ENCODE assay signal across 17 cellular contexts in the genomic region with DNA sequence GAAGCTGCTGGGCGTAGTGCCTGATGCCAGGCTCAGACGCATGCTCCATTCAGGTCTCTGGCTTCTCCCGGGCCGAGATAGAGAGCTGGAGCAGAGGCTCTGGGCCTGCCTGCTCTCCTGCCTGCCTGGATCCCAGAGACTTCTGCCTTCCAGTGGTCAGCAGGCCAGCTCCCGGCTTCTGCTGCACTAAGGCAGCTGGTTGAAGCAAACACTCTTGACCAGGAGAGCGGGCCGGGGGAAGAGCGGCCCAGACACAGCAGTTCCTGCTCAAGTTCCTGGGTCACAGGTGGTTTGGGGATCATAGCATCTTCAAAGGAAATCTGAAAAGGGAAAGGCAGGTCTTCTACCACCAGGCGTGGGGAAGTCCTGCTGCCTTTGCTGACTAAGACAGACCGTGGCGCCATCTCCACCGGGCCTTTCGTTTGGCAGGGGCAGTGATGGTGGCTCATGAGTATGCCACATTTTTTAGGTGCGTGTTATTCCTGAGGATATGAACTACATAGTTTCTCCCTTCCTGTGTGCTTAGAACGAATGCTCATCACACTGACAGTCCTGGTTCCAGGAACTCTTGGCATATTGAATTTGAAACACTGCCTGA. TPM values are rescaled to one million over a fixed set of nuclear protein-coding genes. Genes with fewer than 3 reads are reported as not detected.
DNase-seq lines count a peak whose midpoint lies in the region; ATAC-seq, FAIRE-seq and TF ChIP-seq lines count a peak whose summit lies in the region.
"Had no signal": no experiment of that assay in that cellular context is flagged by ENCODE, and none has a peak within 500 bp of the region (broad histone marks: within the 10 kb centered on the region; RNA-seq: fewer than 3 reads in every experiment).

No MANE protein-coding gene starts in this region.

- no peak overlapping the region for H2AFZ ChIP-seq in K562 (ENCODE audit: low read depth, low read length)
- no peak overlapping the region for H2AFZ ChIP-seq in neuronal stem cell (ENCODE audit: low read length)

- H2BK15ac ChIP-seq in neuronal stem cell (ENCODE audit: low read length): no peak overlapping the region

- no peak overlapping the region for H3K4me3 Mint-ChIP-seq in stimulated activated memory B cell treated with anti-CD40 and anti-IgM and Interleukin-4, amounts not matched to agents 10 μg/mL and 1 μg/mL and 100 μg/mL, for 72 hours
- H3K4me3 Mint-ChIP-seq: CD14-positive monocyte; CD4-positive, alpha-beta memory T cell had no signal

- no peak for TF ChIP-seq RAD21 in K562 (CRISPR knock-in tag; conservative IDR thresholded peaks at IDR 0.05 in 1 of 2, IDR thresholded peaks at IDR 0.05 in 1 of 2)

- no peaks in the 10 kb centered on the region for H3K9me3 ChIP-seq in K562 (replicated peaks; ENCODE audit: control insufficient read depth, insufficient read depth, low read depth, low read length)
- no peaks in the 10 kb centered on the region for H3K9me3 ChIP-seq in neuronal stem cell (replicated peaks in 1 of 2; ENCODE audit: control insufficient read depth in 2 of 2, insufficient read depth in 1 of 2, low read depth in 1 of 2, low read length in 2 of 2)
- no peaks in the 10 kb centered on the region for H3K9me3 ChIP-seq in ovary
- H3K9me3 ChIP-seq: BE2C had no signal

- no peaks in the 10 kb centered on the region; a peak in 1 of 5 replicates for H3K4me1 ChIP-seq in K562 (replicated peaks in 1 of 2; ENCODE audit: control insufficient read depth in 2 of 2, insufficient read depth in 2 of 2, low read length in 2 of 2)
- H3K4me1 ChIP-seq in neuronal stem cell (ENCODE audit: control insufficient read depth in 2 of 2, insufficient read depth in 1 of 2, low read depth in 1 of 2, low read length in 2 of 2): no peaks in the 10 kb centered on the region
- no peaks in the 10 kb centered on the region for H3K4me1 ChIP-seq in ovary (ENCODE audit: insufficient read depth)

- H3K27me3 Mint-ChIP-seq in stimulated activated memory B cell treated with anti-CD40 and anti-IgM and Interleukin-4, amounts not matched to agents 10 μg/mL and 1 μg/mL and 100 μg/mL, for 72 hours: no peaks in the 10 kb centered on the region

- BruUV-seq in K562 (replicated peaks; lab: Mats Ljungman, UMichigan): no TSS peak

- H4K8ac ChIP-seq in neuronal stem cell (ENCODE audit: low read depth, low read length): no peak overlapping the region

- no peak overlapping the region for H2BK120ac ChIP-seq in neuronal stem cell (ENCODE audit: low read depth, low read length)

- WGBS in K562 (ENCODE audit: insufficient coverage, low coverage, missing lambda C conversion rate): 5% methylated on average over 15 of the region's 15 CpGs
- whole genome bisulfite sequencing in neuronal stem cell (ENCODE audit: extremely low coverage in 2 of 2, insufficient read length in 2 of 2, insufficient replicate concordance in 1 of 2), 2 donors: no CpG with 5 or more reads among the region's 15 CpGs
- 86 to 88% (median 88%) methylated on average over 13 to 15 of the region's 15 CpGs for WGBS in ovary, 3 donors

- H3K27me3 ChIP-seq in K562 (ENCODE audit: control insufficient read depth in 2 of 2, insufficient read depth in 2 of 2, low read length in 2 of 2) (peaks cover 22 to 52% of the 10 kb centered on the region in 2 experiments), neuronal stem cell (ENCODE audit: control insufficient read depth in 3 of 3, insufficient read depth in 3 of 3, low read depth in 1 of 3, low read length in 3 of 3) (no peaks in the 10 kb centered on the region), ovary (no peaks in the 10 kb centered on the region)
- H3K27me3 ChIP-seq: BE2C had no signal

- H3K79me1 ChIP-seq in neuronal stem cell (ENCODE audit: low read depth, low read length): no peaks in the 10 kb centered on the region

- peaks cover 11% of the 10 kb centered on the region for H3K4me1 Mint-ChIP-seq in stimulated activated memory B cell treated with anti-CD40 and anti-IgM and Interleukin-4, amounts not matched to agents 10 μg/mL and 1 μg/mL and 100 μg/mL, for 72 hours

- TF ChIP-seq CTCF in K562 (IDR thresholded peaks at IDR 0.05 in 2 of 3, conservative IDR thresholded peaks at IDR 0.05 in 1 of 3; ENCODE audit: insufficient read depth in 2 of 3, low read depth in 1 of 3, low read length in 3 of 3) (no peak), ovary (IDR thresholded peaks at IDR 0.05) (no peak)

- no peak overlapping the region for H3K27ac ChIP-seq in K562 (ENCODE audit: extremely low read depth, low read depth, low read length)
- no peak overlapping the region for H3K27ac ChIP-seq in neuronal stem cell (replicated peaks; ENCODE audit: low read length)
- no peak overlapping the region for H3K27ac ChIP-seq in ovary

- DNase-seq in K562 (ENCODE audit: extremely low read depth in 1 of 4, low spot score in 3 of 4) (no peak), neuronal stem cell (ENCODE audit: low spot score) (no peak), retina (no peak), ovary (no peak)
- DNase-seq in activated CD4-positive, alpha-beta T cell treated with anti-CD3 and anti-CD28 coated beads, Interleukin-2, amount 50 U/mL, for 1 hour: no peak
- DNase-seq: ACHN; BE2C; Calu3; CD4-positive, alpha-beta memory T cell; DMS79 treated with DMSO at 0.1 percent for 48 hours; GF-D8; HCEC 1CT had no signal

- H4K91ac ChIP-seq in neuronal stem cell (ENCODE audit: low read depth, low read length, poor library complexity): no peak overlapping the region

- H3K14ac ChIP-seq in neuronal stem cell (ENCODE audit: low read length): no peak overlapping the region

- CTCF ChIA-PET in K562 (lab: Yijun Ruan, JAX; ENCODE audit: low intra/inter-chr PET ratio): no interaction called here

- in situ Hi-C loops in K562 (cut with MboI): no loop called here

- ATAC-seq in K562: no peak
- ATAC-seq in stimulated activated memory B cell treated with anti-CD40 and anti-IgM and Interleukin-4, amounts not matched to agents 10 μg/mL and 1 μg/mL and 100 μg/mL, for 72 hours: no peak

- H3K23ac ChIP-seq in neuronal stem cell (ENCODE audit: low read depth, low read length, poor library complexity): no peak overlapping the region

- H2AK5ac ChIP-seq in neuronal stem cell (ENCODE audit: low read depth, low read length): peak overlapping the region; percentile 11

- no peak overlapping the region for H3K4ac ChIP-seq in neuronal stem cell (ENCODE audit: low read length)

- no peak overlapping the region for H3K18ac ChIP-seq in neuronal stem cell (ENCODE audit: low read length)

- intact Hi-C loops in K562 (cut with micrococcal nuclease) (no loop called here), ovary (cut with DNase I) (no loop called here)

- H3K36me3 Mint-ChIP-seq in stimulated activated memory B cell treated with anti-CD40 and anti-IgM and Interleukin-4, amounts not matched to agents 10 μg/mL and 1 μg/mL and 100 μg/mL, for 72 hours: no peaks in the 10 kb centered on the region
- H3K36me3 Mint-ChIP-seq: CD14-positive monocyte; CD4-positive, alpha-beta memory T cell had no signal

- H2BK5ac ChIP-seq in neuronal stem cell (ENCODE audit: low read length): no peak overlapping the region

- TF ChIP-seq EP300 in K562 (IDR thresholded peaks at IDR 0.05; ENCODE audit: low read length): no peak
- TF ChIP-seq EP300 in ovary (IDR thresholded peaks at IDR 0.05): no peak

- no peak overlapping the region for H2BK12ac ChIP-seq in neuronal stem cell (ENCODE audit: low read length)

- H3K9me1 ChIP-seq in K562 (ENCODE audit: control insufficient read depth, insufficient read depth, low read length): no peaks in the 10 kb centered on the region

- no peaks in the 10 kb centered on the region for H3K9me3 Mint-ChIP-seq in stimulated activated memory B cell treated with anti-CD40 and anti-IgM and Interleukin-4, amounts not matched to agents 10 μg/mL and 1 μg/mL and 100 μg/mL, for 72 hours

- H4K20me1 ChIP-seq in K562 (replicated peaks; ENCODE audit: control insufficient read depth, insufficient read depth, low read length): no peaks in the 10 kb centered on the region

- H3K9ac ChIP-seq in K562 (ENCODE audit: insufficient read depth in 1 of 2, low read depth in 2 of 2, low read length in 2 of 2): no peak overlapping the region
- no peak overlapping the region for H3K9ac ChIP-seq in neuronal stem cell (ENCODE audit: low read depth, low read length, poor library complexity)

- H3K27ac Mint-ChIP-seq in stimulated activated memory B cell treated with anti-CD40 and anti-IgM and Interleukin-4, amounts not matched to agents 10 μg/mL and 1 μg/mL and 100 μg/mL, for 72 hours: peak overlapping the region; percentile 40
- H3K27ac Mint-ChIP-seq: CD14-positive monocyte; CD4-positive, alpha-beta memory T cell had no signal

- no peaks in the 10 kb centered on the region for H3K79me2 ChIP-seq in K562 (ENCODE audit: control insufficient read depth, insufficient read depth, low read length)

- TF ChIP-seq POLR2A in K562 (conservative IDR thresholded peaks at IDR 0.05) (no peak), ovary (IDR thresholded peaks at IDR 0.05) (no peak)

- H3K4me3 ChIP-seq in K562 (no peak overlapping the region), neuronal stem cell (ENCODE audit: low read length in 2 of 2) (no peak overlapping the region), ovary (no peak overlapping the region)

- peak; percentile 55 for FAIRE-seq in K562 (lab: Jason Lieb, UNC)
- FAIRE-seq: A204.1, H54 had no signal

- H3K36me3 ChIP-seq in K562 (ENCODE audit: control insufficient read depth, insufficient read depth, low read length) (no peaks in the 10 kb centered on the region), neuronal stem cell (replicated peaks in 1 of 2; ENCODE audit: control insufficient read depth in 2 of 2, insufficient read depth in 2 of 2, low read length in 2 of 2) (no peaks in the 10 kb centered on the region), ovary (no peaks in the 10 kb centered on the region)
- H3K36me3 ChIP-seq: BE2C had no signal

- H3K4me2 ChIP-seq in K562 (ENCODE audit: insufficient read depth, low read length) (no peak overlapping the region), neuronal stem cell (ENCODE audit: insufficient read depth, low read length, poor library complexity, severe bottlenecking) (no peak overlapping the region)

- POLR2A ChIA-PET in K562 (lab: Yijun Ruan, JAX): interaction anchor here (0.9 kb wide), 1 partner anchor 45 kb away, joined by 3 read pairs; no protein-coding TSS in a partner anchor

RNA-seq across cellular contexts. Expression of a gene that starts 31.1 kb away (rescaled TPM):
- total RNA-seq in K562 (2011; cell fraction: chromatin; rRNA removed; ENCODE audit: low replicate concordance): not detected in 2 replicates
- not detected in 2 replicates for total RNA-seq in K562 (2011; cell fraction: nucleolus; rRNA removed)
- total RNA-seq in K562 (2011; cell fraction: nucleoplasm; rRNA removed): 0.22 TPM in 1 of 2 replicates, not detected in the other
- total RNA-seq in K562 (2014; rRNA removed) (not detected in 2 replicates), K562 (2014; rRNA removed; fragmentation: Illumina TruSeq; extraction: Trizol) (not detected in 2 replicates), K562 (2015; rRNA removed; fragmentation: Illumina TruSeq; extraction: Trizol) (not detected in 2 replicates), K562 (2021) (not detected in 2 replicates), ovary (1 to 10 TPM in 5 of 7 donors, under 1 TPM in 2; 0.36 to 9.8 (median 1.6) TPM)
- polyA plus RNA-seq in K562 (2011; rRNA removed) (0.03 TPM in 1 of 2 replicates, not detected in the other), K562 (2014; fragmentation: Illumina TruSeq; extraction: Trizol) (not detected in 2 replicates), K562 (2014; fragmentation: Nextera tagmentation; extraction: Ambion mirVana) (under 1 TPM; 0.06 to 0.37 TPM), K562 (2014; rRNA removed) (not detected in 2 replicates), ovary (1 to 10 TPM in 1 of 2 donors, under 1 TPM in 1; 0.64 to 2.7 TPM)
- polyA plus RNA-seq in K562 (2011; cell fraction: cytosol; rRNA removed): not detected in 2 replicates
- 0.06 and 0.09 TPM in 2 replicates for polyA plus RNA-seq in K562 (2011; cell fraction: nucleus; rRNA removed)
- polyA plus RNA-seq in K562 (2012): 0.05 and 0.36 TPM in 2 replicates
- polyA minus RNA-seq in K562 (2011; rRNA and poly(A)+ RNA removed): 0.09 TPM in 1 of 2 replicates, not detected in the other
- not detected in 2 replicates for polyA minus RNA-seq in K562 (2011; cell fraction: cytosol; rRNA and poly(A)+ RNA removed)
- 0.22 and 0.27 TPM in 2 replicates for polyA minus RNA-seq in K562 (2011; cell fraction: nucleus; rRNA and poly(A)+ RNA removed)
- polyA plus RNA-seq in neuronal stem cell (2013, experiment 1 of 2): 1.4 TPM
- 0.91 TPM for polyA plus RNA-seq in neuronal stem cell (2013, experiment 2 of 2)
- total RNA-seq: HT-29 had no signal
- polyA plus RNA-seq: CD4-positive, alpha-beta memory T cell had no signal

RNA-seq across cellular contexts. Expression of a gene that starts 31.7 kb away (rescaled TPM):
- 0.33 and 0.46 TPM in 2 replicates for total RNA-seq in K562 (2011; cell fraction: chromatin; rRNA removed; ENCODE audit: low replicate concordance)
- total RNA-seq in K562 (2011; cell fraction: nucleolus; rRNA removed): 0.17 and 0.26 TPM in 2 replicates
- 0.37 and 0.69 TPM in 2 replicates for total RNA-seq in K562 (2011; cell fraction: nucleoplasm; rRNA removed)
- total RNA-seq in K562 (2014; rRNA removed): 0.36 and 0.41 TPM in 2 replicates
- 0.33 and 0.54 TPM in 2 replicates for total RNA-seq in K562 (2014; rRNA removed; fragmentation: Illumina TruSeq; extraction: Trizol)
- 0.22 and 0.30 TPM in 2 replicates for total RNA-seq in K562 (2015; rRNA removed; fragmentation: Illumina TruSeq; extraction: Trizol)
- 0.38 and 0.40 TPM in 2 replicates for total RNA-seq in K562 (2021)
- 0.45 and 0.61 TPM in 2 replicates for polyA plus RNA-seq in K562 (2011; rRNA removed)
- polyA plus RNA-seq in K562 (2011; cell fraction: cytosol; rRNA removed): 0.53 and 0.70 TPM in 2 replicates
- 0.38 and 0.73 TPM in 2 replicates for polyA plus RNA-seq in K562 (2011; cell fraction: nucleus; rRNA removed)
- 0.48 and 1.8 TPM in 2 replicates for polyA plus RNA-seq in K562 (2012)
- 0.51 and 0.75 TPM in 2 replicates for polyA plus RNA-seq in K562 (2014; fragmentation: Illumina TruSeq; extraction: Trizol)
- polyA plus RNA-seq in K562 (2014; fragmentation: Nextera tagmentation; extraction: Ambion mirVana): under 1 TPM; 0.06 to 0.17 TPM
- 0.41 and 0.71 TPM in 2 replicates for polyA plus RNA-seq in K562 (2014; rRNA removed)
- 0.15 and 0.25 TPM in 2 replicates for polyA minus RNA-seq in K562 (2011; rRNA and poly(A)+ RNA removed)
- 0.57 TPM in 1 of 2 replicates, not detected in the other for polyA minus RNA-seq in K562 (2011; cell fraction: cytosol; rRNA and poly(A)+ RNA removed)
- polyA minus RNA-seq in K562 (2011; cell fraction: nucleus; rRNA and poly(A)+ RNA removed): 0.13 and 0.22 TPM in 2 replicates
- polyA plus RNA-seq in neuronal stem cell (2013, experiment 1 of 2): 10.3 TPM
- polyA plus RNA-seq in neuronal stem cell (2013, experiment 2 of 2): 10.5 TPM
- total RNA-seq in ovary: 10 to 100 TPM in 1 of 7 donors, 1 to 10 TPM in 6; 4.6 to 22.4 (median 8.6) TPM
- 10 to 100 TPM in 1 of 2 donors, 1 to 10 TPM in 1; 8.2 to 10.8 TPM for polyA plus RNA-seq in ovary
